ENCODE assay signal across 1 cellular context in genomic region chr20:3203315-3204123, GRCh38.
TF ChIP-seq lines count a peak whose summit lies in the region.

No MANE protein-coding gene starts in this region.

TF ChIP-seq in SK-N-SH treated with all-trans-retinoic acid at 6 μM for 48 hours, 23 proteins besides CTCF, POLR2A, EP300 and RAD21 (continued from another document):
- TF ChIP-seq TSHZ2 (CRISPR knock-in tag; IDR thresholded peaks at IDR 0.05) (no peak), GLIS3 (CRISPR knock-in tag; IDR thresholded peaks at IDR 0.05) (no peak), PPARA (CRISPR knock-in tag; IDR thresholded peaks at IDR 0.05; ENCODE audit: borderline replicate concordance) (no peak), ESRRG (CRISPR knock-in tag; IDR thresholded peaks at IDR 0.05) (no peak)
